ENCODE assay signal across 3 cellular contexts in genomic region chr7:123768493-123768892, GRCh38.
TF ChIP-seq lines count a peak whose summit lies in the region.

No MANE protein-coding gene starts in this region.

TF ChIP-seq in GM23338, 12 proteins besides CTCF, POLR2A, EP300 and RAD21:
- TF ChIP-seq EZH2 (IDR thresholded peaks at IDR 0.05; ENCODE audit: low read depth, unreplicated experiment) (no peak), EZH2phosphoT487 (IDR thresholded peaks at IDR 0.05; ENCODE audit: unreplicated experiment) (no peak), POLR2AphosphoS5 (IDR thresholded peaks at IDR 0.05; ENCODE audit: low read depth) (no peak), JUNB (IDR thresholded peaks at IDR 0.05; ENCODE audit: unreplicated experiment) (no peak)

TF ChIP-seq in K562, 482 proteins besides CTCF, POLR2A, EP300 and RAD21:
- TF ChIP-seq DDX20 (tag; IDR thresholded peaks at IDR 0.05; ENCODE audit: low read depth) (no peak), SMAD4 (CRISPR knock-in tag; conservative IDR thresholded peaks at IDR 0.05) (no peak), ZNF778 (CRISPR knock-in tag; IDR thresholded peaks at IDR 0.05) (no peak), ZNF175 (CRISPR knock-in tag; IDR thresholded peaks at IDR 0.05; ENCODE audit: low read depth) (no peak), ZFPM2 (CRISPR knock-in tag; IDR thresholded peaks at IDR 0.05) (no peak), CEBPZ (IDR thresholded peaks at IDR 0.05; ENCODE audit: borderline replicate concordance, low read depth, low read length) (no peak), JUN (IDR thresholded peaks at IDR 0.05; ENCODE audit: borderline replicate concordance, low read depth, low read length) (no peak), JUN (CRISPR knock-in tag; IDR thresholded peaks at IDR 0.05; ENCODE audit: borderline replicate concordance) (no peak), HBP1 (CRISPR knock-in tag; IDR thresholded peaks at IDR 0.05) (no peak), KDM4B (IDR thresholded peaks at IDR 0.05; ENCODE audit: borderline replicate concordance in 2 of 2, low read depth in 1 of 2) (no peak), DACH1 (IDR thresholded peaks at IDR 0.05; ENCODE audit: partially characterized antibody) (no peak), HMGN3 (IDR thresholded peaks at IDR 0.05; ENCODE audit: borderline replicate concordance, extremely low read depth, insufficient read length, low read depth, low read length) (no peak), HOXB6 (CRISPR knock-in tag; IDR thresholded peaks at IDR 0.05; ENCODE audit: borderline replicate concordance) (no peak), CBX2 (IDR thresholded peaks at IDR 0.05; ENCODE audit: insufficient read depth, low read length, poor library complexity, severe bottlenecking) (no peak), GTF2F1 (IDR thresholded peaks at IDR 0.05; ENCODE audit: low read depth, low read length) (no peak)

TF ChIP-seq in HepG2, 621 proteins besides CTCF, POLR2A, EP300 and RAD21:
- TF ChIP-seq YEATS2 (CRISPR knock-in tag; IDR thresholded peaks at IDR 0.05; ENCODE audit: borderline replicate concordance) (no peak), ZFAT (CRISPR knock-in tag; conservative IDR thresholded peaks at IDR 0.05) (no peak), HNRNPL (IDR thresholded peaks at IDR 0.05; ENCODE audit: low read depth, low read length) (no peak), PRMT3 (CRISPR knock-in tag; IDR thresholded peaks at IDR 0.05; ENCODE audit: borderline replicate concordance, low read depth) (no peak), ZNF678 (CRISPR knock-in tag; IDR thresholded peaks at IDR 0.05) (no peak), SRSF9 (IDR thresholded peaks at IDR 0.05; ENCODE audit: borderline replicate concordance, insufficient read depth, low read depth, low read length, poor library complexity, severe bottlenecking) (no peak), NR0B2 (CRISPR knock-in tag; IDR thresholded peaks at IDR 0.05) (no peak), HOXA3 (CRISPR knock-in tag; IDR thresholded peaks at IDR 0.05) (no peak), ZNF282 (IDR thresholded peaks at IDR 0.05; ENCODE audit: partially characterized antibody) (no peak), ATF2 (CRISPR knock-in tag; IDR thresholded peaks at IDR 0.05) (no peak), ZNF773 (CRISPR knock-in tag; IDR thresholded peaks at IDR 0.05; ENCODE audit: borderline replicate concordance) (no peak), ATF7-NPFF (CRISPR knock-in tag; IDR thresholded peaks at IDR 0.05; ENCODE audit: low read depth) (no peak), ZKSCAN5 (CRISPR knock-in tag; IDR thresholded peaks at IDR 0.05) (no peak), UBTF (CRISPR knock-in tag; IDR thresholded peaks at IDR 0.05) (no peak), NCOR1 (IDR thresholded peaks at IDR 0.05; ENCODE audit: borderline replicate concordance, low read length) (no peak), ZBTB38 (CRISPR knock-in tag; IDR thresholded peaks at IDR 0.05) (no peak), ZNF800 (CRISPR knock-in tag; IDR thresholded peaks at IDR 0.05) (no peak), THYN1 (CRISPR knock-in tag; IDR thresholded peaks at IDR 0.05; ENCODE audit: borderline replicate concordance, low read depth) (no peak), POLR2G (IDR thresholded peaks at IDR 0.05; ENCODE audit: low read depth, low read length) (no peak)
TF ChIP-seq in HepG2: peak in this region for 0.
